Comparison of ENCODE assay signal across 9 cellular contexts in genomic region chr2:174522553-174522952, GRCh38. TPM values are rescaled to one million over a fixed set of nuclear protein-coding genes. Genes with fewer than 3 reads are reported as not detected.
DNase-seq lines count a peak whose midpoint lies in the region; ATAC-seq and TF ChIP-seq lines count a peak whose summit lies in the region.
"Had no signal": no experiment of that assay in that cellular context is flagged by ENCODE, and none has a peak within 500 bp of the region (broad histone marks: within the 10 kb centered on the region; RNA-seq: fewer than 3 reads in every experiment).

No MANE protein-coding gene starts in this region.

- H3K4me3 ChIP-seq in BE2C (ENCODE audit: low read depth, low read length) (no peak overlapping the region), body of pancreas (no peak overlapping the region), lung (no peak overlapping the region), lower leg skin (ENCODE audit: low read depth, poor library complexity, severe bottlenecking) (no peak overlapping the region)

- TF ChIP-seq POLR2A in body of pancreas (IDR thresholded peaks at IDR 0.05) (no peak), lower leg skin (IDR thresholded peaks at IDR 0.05) (no peak)

- peak overlapping the region in 1 of 4 donors; percentile 33 for H3K27ac ChIP-seq in body of pancreas
- no peak overlapping the region for H3K27ac ChIP-seq in lung (ENCODE audit: low read depth in 1 of 2, low read length in 1 of 2)

- H3K36me3 ChIP-seq in BE2C (no peaks in the 10 kb centered on the region), body of pancreas (replicated peaks in 1 of 2; ENCODE audit: insufficient read depth in 1 of 2, low read depth in 2 of 2) (no peaks in the 10 kb centered on the region), lung (ENCODE audit: control insufficient read depth in 2 of 2, insufficient read depth in 2 of 2, low read length in 2 of 2) (no peaks in the 10 kb centered on the region)

- TF ChIP-seq CTCF in BE2C (IDR thresholded peaks at IDR 0.05; ENCODE audit: low read depth, low read length), result 0 out of 2 replicates have a peak, but pooled peaks have one; percentile 15
- peak; percentile 21 to 58 (median 51) for TF ChIP-seq CTCF in body of pancreas (IDR thresholded peaks at IDR 0.05)
- peak; percentile 3 for TF ChIP-seq CTCF in lung (IDR thresholded peaks at IDR 0.05; ENCODE audit: control extremely low read depth, extremely low read depth)
- no peak for TF ChIP-seq CTCF in lower leg skin (IDR thresholded peaks at IDR 0.05)

- H3K27me3 ChIP-seq in BE2C (no peaks in the 10 kb centered on the region), body of pancreas (no peaks in the 10 kb centered on the region), lung (ENCODE audit: control insufficient read depth, insufficient read depth) (no peaks in the 10 kb centered on the region)

- H3K4me1 ChIP-seq in BE2C, result no peaks in the 10 kb centered on the region
- no peaks in the 10 kb centered on the region for H3K4me1 ChIP-seq in body of pancreas
- no peaks in the 10 kb centered on the region for H3K4me1 ChIP-seq in lung (ENCODE audit: control insufficient read depth in 2 of 2, insufficient read depth in 2 of 2, low read length in 2 of 2)

- intact Hi-C loops in body of pancreas (cut with DNase I) (no loop called here), left colon (cut with DNase I, micrococcal nuclease) (loop anchor here in 1 of 2 donors (10.0 kb wide), 1 partner anchor 58 kb away; no protein-coding TSS in a partner anchor), lower leg skin (cut with DNase I; ENCODE audit: low total_unique reads) (no loop called here)

- H3K9me3 ChIP-seq in BE2C (no peaks in the 10 kb centered on the region), body of pancreas (no peaks in the 10 kb centered on the region), lung (ENCODE audit: control insufficient read depth in 2 of 2, insufficient read depth in 1 of 2, low read length in 1 of 2) (no peaks in the 10 kb centered on the region)

- 5 to 7% methylated on average over 3 of the region's 3 CpGs for WGBS in body of pancreas, 2 donors
- 23 to 29% methylated on average over 3 of the region's 3 CpGs for WGBS in lung, 2 donors
- 11 to 13% methylated on average over 3 of the region's 3 CpGs for WGBS in lower leg skin, 2 donors

- DNase-seq in BE2C, result no peak
- peak; percentile 27 for DNase-seq in LHCN-M2 (ENCODE audit: low read depth)
- peak in 1 of 4 donors; percentile 23 for DNase-seq in body of pancreas
- DNase-seq in lung (ENCODE audit: low spot score), result no peak
- DNase-seq in left colon, result no peak
- DNase-seq in lower leg skin (ENCODE audit: low spot score in 2 of 2), result no peak
- no peak for DNase-seq in HuH-7.5 (ENCODE audit: low spot score)
- DNase-seq: T1000 had no signal

- ATAC-seq in body of pancreas (no peak), lung (ENCODE audit: insufficient read depth, low FRiP score) (no peak), left colon (no peak), GM18867 (IDR thresholded peaks at IDR 0.05; ENCODE audit: unreplicated experiment) (no peak)

RNA-seq across cellular contexts. Expression of gene GPR155, which starts 35.7 kb away (rescaled TPM):
- 0.71 TPM for polyA plus RNA-seq in BE2C (2012; ENCODE audit: insufficient read depth, insufficient read length, low read depth)
- 2.9 and 156 TPM in 2 replicates for total RNA-seq in LHCN-M2 (2014; rRNA removed)
- 1.8 TPM for polyA plus RNA-seq in LHCN-M2 (2012)
- total RNA-seq in body of pancreas, result 1 to 10 TPM; 4.6 to 8.6 TPM
- total RNA-seq in lung, result 1 to 10 TPM; 3.3 to 5.7 TPM
- polyA plus RNA-seq in lung, result 1 to 10 TPM in 1 of 2 donors, under 1 TPM in 1; 0.65 to 1.7 TPM
- total RNA-seq in left colon, result 1 to 10 TPM; 2.3 to 4.1 TPM
- total RNA-seq in lower leg skin, result 10 to 100 TPM; 14.5 to 20.2 (median 17.5) TPM

Comparison
In these comparisons a context has a peak if more than half of its experiments do, and no peak if none do; other contexts are left out.
1. CTCF ChIP-seq: peak in BE2C (single experiment), body of pancreas (7 of 7) and lung (single experiment); none in lower leg skin (0 of 3).